Comparison of ENCODE assay signal across 8 cellular contexts in the genomic region with DNA sequence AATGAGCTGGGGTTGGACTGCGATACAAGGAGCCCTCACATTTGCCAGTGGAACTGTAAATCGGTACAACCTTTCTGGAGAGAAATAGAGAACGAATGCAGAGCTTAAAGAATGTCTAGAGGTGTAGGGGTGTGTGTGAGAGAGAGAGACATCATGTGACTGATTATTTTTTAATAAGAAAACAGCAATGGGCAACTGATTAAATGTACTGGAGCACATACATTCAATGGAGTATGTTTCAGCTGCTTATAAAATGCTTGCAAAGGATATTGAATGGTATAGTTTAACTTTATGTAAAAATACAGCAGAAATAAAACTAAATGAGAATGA. TPM values are rescaled to one million over a fixed set of nuclear protein-coding genes. Genes with fewer than 3 reads are reported as not detected.
DNase-seq lines count a peak whose midpoint lies in the region; ATAC-seq, FAIRE-seq and TF ChIP-seq lines count a peak whose summit lies in the region.

No MANE protein-coding gene starts in this region.

- peak overlapping the region; percentile 79 for H3K4me2 ChIP-seq in GM12878 (ENCODE audit: control insufficient read depth, insufficient read depth)

- TF ChIP-seq EP300 in GM12878 (IDR thresholded peaks at IDR 0.05; ENCODE audit: borderline replicate concordance in 1 of 2, control insufficient read depth in 1 of 2, low read depth in 2 of 2, low read length in 2 of 2): no peak

- H3K4me3 Mint-ChIP-seq in type B pancreatic cell: peak overlapping the region; percentile 92

- BruUV-seq in GM12878 (replicated peaks; lab: Mats Ljungman, UMichigan): no TSS peak

- H3K4me1 Mint-ChIP-seq in type B pancreatic cell (ENCODE audit: unreplicated experiment): peaks cover 12% of the 10 kb centered on the region

- TF ChIP-seq RAD21 in GM12878 (IDR thresholded peaks at IDR 0.05; ENCODE audit: insufficient read depth, low read depth, low read length): no peak

- POLR2A ChIA-PET in AG04450 (lab: Yijun Ruan, JAX): interaction anchor here (0.5 to 1.7 kb wide), 8 partner anchors 8 to 251 kb away, joined by 3 to 8 read pairs (median 4); a partner anchor contains a TSS
- POLR2A ChIA-PET in GM12878 (lab: Charles Lee): interaction anchor here (1.2 kb wide), 1 partner anchor 15 kb away, joined by 4 read pairs; no protein-coding TSS in a partner anchor

- no peak for DNase-seq in AG04450 (ENCODE audit: low read depth, low spot score)
- no peak for DNase-seq in GM19239 (ENCODE audit: insufficient read length, low spot score)
- DNase-seq in GM12878 (ENCODE audit: low read depth, low spot score): peak; percentile 15
- DNase-seq in lower leg skin (ENCODE audit: low spot score in 2 of 2): no peak
- DNase-seq in type B pancreatic cell (ENCODE audit: extremely low spot score, unreplicated experiment): no peak
- DNase-seq in NCI-H187 (lab: John Stamatoyannopoulos, UW): no peak
- DNase-seq in NCI-H2227 (lab: John Stamatoyannopoulos, UW; ENCODE audit: unreplicated experiment): no peak

- CTCF ChIA-PET in AG04450 (lab: Charles Lee) (interaction anchor here (0.7 to 1.5 kb wide), 5 partner anchors 22 to 269 kb away, joined by 3 to 8 read pairs (median 3); no protein-coding TSS in a partner anchor), GM12878 (lab: Yijun Ruan, JAX) (interaction anchor here (0.6 to 1.1 kb wide), 2 partner anchors 199 to 231 kb away, joined by 3 to 5 read pairs; a partner anchor contains a TSS)

- H3K27ac ChIP-seq in AG04450 (ENCODE audit: low read depth, low read length) (peak overlapping the region; percentile 65), GM12878 (ENCODE audit: control insufficient read depth, insufficient read depth) (peak overlapping the region; percentile 27; the same call in 1 of the 2 replicates)

- H3K79me2 ChIP-seq in GM12878 (ENCODE audit: control insufficient read depth, insufficient read depth, low read length): no peaks in the 10 kb centered on the region

- WGBS in GM12878 (ENCODE audit: insufficient coverage, insufficient replicate concordance, low lambda C conversion rate, missing lambda C conversion rate): 21% methylated on average over 3 of the region's 3 CpGs
- 0% methylated on average over 3 of the region's 3 CpGs for WGBS in lower leg skin, 2 donors

- ATAC-seq in HG03342 (IDR thresholded peaks at IDR 0.05; ENCODE audit: unreplicated experiment): peak; percentile 26
- peak; percentile 54 for ATAC-seq in GM12878

- H3K36me3 ChIP-seq in GM12878 (ENCODE audit: control insufficient read depth in 2 of 2, insufficient read depth in 2 of 2, low read length in 1 of 2): no peaks in the 10 kb centered on the region

- peak overlapping the region; percentile 90 for H3K27ac Mint-ChIP-seq in type B pancreatic cell

- SMC1A ChIA-PET in GM12878 (lab: Charles Lee; ENCODE audit: uncharacterized antibody, unreplicated experiment): interaction anchor here (0.7 to 1.8 kb wide), 5 partner anchors 14 to 269 kb away, joined by 3 to 6 read pairs (median 5); no protein-coding TSS in a partner anchor

- no peaks in the 10 kb centered on the region for H3K27me3 ChIP-seq in AG04450 (ENCODE audit: control insufficient read depth, insufficient read depth, low read length)
- no peaks in the 10 kb centered on the region for H3K27me3 ChIP-seq in GM12878 (replicated peaks in 1 of 2; ENCODE audit: control insufficient read depth in 2 of 2, insufficient read depth in 2 of 2, low read length in 1 of 2)

- RAD21 ChIA-PET in GM12878 (lab: Charles Lee; ENCODE audit: unreplicated experiment): interaction anchor here (1.7 kb wide), 2 partner anchors 49 to 269 kb away, joined by 7 read pairs; no protein-coding TSS in a partner anchor

- H4K20me1 ChIP-seq in GM12878 (ENCODE audit: control insufficient read depth, insufficient read depth): no peaks in the 10 kb centered on the region

- TF ChIP-seq CTCF in AG04450 (IDR thresholded peaks at IDR 0.05; ENCODE audit: low read depth, low read length) (no peak), GM12878 (IDR thresholded peaks at IDR 0.05 in 2 of 3, conservative IDR thresholded peaks at IDR 0.05 in 1 of 3; ENCODE audit: control insufficient read depth in 2 of 3, extremely low read depth in 1 of 3, insufficient read depth in 1 of 3, low read depth in 3 of 3, low read length in 3 of 3) (no peak), lower leg skin (IDR thresholded peaks at IDR 0.05) (no peak), type B pancreatic cell (conservative IDR thresholded peaks at IDR 0.05) (no peak)

- TF ChIP-seq POLR2A in GM12878 (IDR thresholded peaks at IDR 0.05; ENCODE audit: low read depth, low read length): no peak
- TF ChIP-seq POLR2A in lower leg skin (IDR thresholded peaks at IDR 0.05): no peak

- peak; percentile 48 for FAIRE-seq in GM19239 (lab: Jason Lieb, UNC)
- no peak for FAIRE-seq in GM12878 (lab: Jason Lieb, UNC)

- H3K4me1 ChIP-seq in GM12878 (ENCODE audit: control insufficient read depth, insufficient read depth, low read length): no peaks in the 10 kb centered on the region; the same call in 1 of the 2 replicates

- H3K27me3 Mint-ChIP-seq in type B pancreatic cell: no peaks in the 10 kb centered on the region

- intact Hi-C loops in GM12878 (cut with micrococcal nuclease; ENCODE audit: unreplicated experiment): loop anchor here (5.0 kb wide), 1 partner anchor 201 kb away; a partner anchor contains a TSS
- intact Hi-C loops in lower leg skin (cut with DNase I; ENCODE audit: low total_unique reads): no loop called here

- H3K9me3 ChIP-seq in AG04450 (ENCODE audit: control insufficient read depth, insufficient read depth, low read length) (no peaks in the 10 kb centered on the region), GM12878 (replicated peaks; ENCODE audit: control insufficient read depth, insufficient read depth, low read length) (no peaks in the 10 kb centered on the region)

- in situ Hi-C loops in GM12878 (cut with MboI): no loop called here

- peak overlapping the region; percentile 100 for H2AFZ ChIP-seq in GM12878 (ENCODE audit: control insufficient read depth, low read depth, low read length)

- H3K9ac ChIP-seq in GM12878 (ENCODE audit: control insufficient read depth, insufficient read depth, low read length): peak overlapping the region; percentile 68

- no peaks in the 10 kb centered on the region for H3K36me3 Mint-ChIP-seq in type B pancreatic cell

- H3K9me3 Mint-ChIP-seq in type B pancreatic cell: no peaks in the 10 kb centered on the region

- peak overlapping the region; percentile 73 for H3K4me3 ChIP-seq in AG04450 (ENCODE audit: low read depth, low read length)
- peak overlapping the region; percentile 88 for H3K4me3 ChIP-seq in GM12878
- H3K4me3 ChIP-seq in lower leg skin (ENCODE audit: low read depth, poor library complexity, severe bottlenecking): peak overlapping the region; percentile 48

TF ChIP-seq in GM12878, 131 proteins besides CTCF, POLR2A, EP300 and RAD21:
- 0 out of 2 replicates have a peak, but pooled peaks have one; percentile 41 for TF ChIP-seq JUNB (IDR thresholded peaks at IDR 0.05)
- TF ChIP-seq RELA (IDR thresholded peaks at IDR 0.05; ENCODE audit: borderline replicate concordance, partially characterized antibody): no peak
- TF ChIP-seq RAD51 (IDR thresholded peaks at IDR 0.05): peak; percentile 65; the same call in 1 of the 2 replicates

RNA-seq across cellular contexts. Expression of a gene that starts 0.4 kb away (rescaled TPM):
- 2.1 and 2.5 TPM in 2 replicates for polyA plus RNA-seq in AG04450 (2011; rRNA removed)
- polyA minus RNA-seq in AG04450 (2011; rRNA and poly(A)+ RNA removed): 0.46 and 1.1 TPM in 2 replicates
- 1.8 and 3.0 TPM in 2 replicates for total RNA-seq in GM12878 (2013; cell fraction: nucleolus; rRNA removed)
- 1.2 and 1.9 TPM in 2 replicates for total RNA-seq in GM12878 (2014; rRNA removed)
- 1.4 and 1.5 TPM in 2 replicates for total RNA-seq in GM12878 (2014; rRNA removed; fragmentation: Illumina TruSeq; extraction: Trizol)
- 0.87 and 0.93 TPM in 2 replicates for total RNA-seq in GM12878 (2021)
- polyA plus RNA-seq in GM12878 (2011; ENCODE audit: low read depth): 0.66 TPM
- 1.6 and 1.9 TPM in 2 replicates for polyA plus RNA-seq in GM12878 (2011; rRNA removed)
- 0.72 and 1.0 TPM in 2 replicates for polyA plus RNA-seq in GM12878 (2011; cell fraction: cytosol; rRNA removed)
- polyA plus RNA-seq in GM12878 (2011; cell fraction: nucleus; rRNA removed): 0.66 and 0.72 TPM in 2 replicates
- polyA plus RNA-seq in GM12878 (2012): 0.36 and 0.47 TPM in 2 replicates
- polyA plus RNA-seq in GM12878 (2014; fragmentation: Illumina TruSeq; extraction: Trizol): 1.4 and 1.6 TPM in 2 replicates
- polyA plus RNA-seq in GM12878 (2014; fragmentation: Nextera tagmentation; extraction: Ambion mirVana): 1 to 10 TPM; 1.2 to 1.6 TPM
- 1.3 and 1.9 TPM in 2 replicates for polyA plus RNA-seq in GM12878 (2014; rRNA removed)
- polyA plus RNA-seq in GM12878 (2016; fragmentation: Nextera tagmentation; extraction: Ambion mirVana): 1 to 10 TPM; 1.9 to 2.6 TPM
- 0.41 and 0.66 TPM in 2 replicates for polyA minus RNA-seq in GM12878 (2011; rRNA and poly(A)+ RNA removed)
- polyA minus RNA-seq in GM12878 (2011; cell fraction: cytosol; rRNA and poly(A)+ RNA removed): not detected in 2 replicates
- 0.36 and 0.57 TPM in 2 replicates for polyA minus RNA-seq in GM12878 (2011; cell fraction: nucleus; rRNA and poly(A)+ RNA removed)
- total RNA-seq in lower leg skin: 1 to 10 TPM in 3 of 4 donors, under 1 TPM in 1; 0.80 to 8.6 (median 1.9) TPM
- total RNA-seq in type B pancreatic cell (ENCODE audit: low replicate concordance): 1.9 and 4.2 TPM in 2 replicates
